ENCODE assay signal across 8 cellular contexts in the genomic region with DNA sequence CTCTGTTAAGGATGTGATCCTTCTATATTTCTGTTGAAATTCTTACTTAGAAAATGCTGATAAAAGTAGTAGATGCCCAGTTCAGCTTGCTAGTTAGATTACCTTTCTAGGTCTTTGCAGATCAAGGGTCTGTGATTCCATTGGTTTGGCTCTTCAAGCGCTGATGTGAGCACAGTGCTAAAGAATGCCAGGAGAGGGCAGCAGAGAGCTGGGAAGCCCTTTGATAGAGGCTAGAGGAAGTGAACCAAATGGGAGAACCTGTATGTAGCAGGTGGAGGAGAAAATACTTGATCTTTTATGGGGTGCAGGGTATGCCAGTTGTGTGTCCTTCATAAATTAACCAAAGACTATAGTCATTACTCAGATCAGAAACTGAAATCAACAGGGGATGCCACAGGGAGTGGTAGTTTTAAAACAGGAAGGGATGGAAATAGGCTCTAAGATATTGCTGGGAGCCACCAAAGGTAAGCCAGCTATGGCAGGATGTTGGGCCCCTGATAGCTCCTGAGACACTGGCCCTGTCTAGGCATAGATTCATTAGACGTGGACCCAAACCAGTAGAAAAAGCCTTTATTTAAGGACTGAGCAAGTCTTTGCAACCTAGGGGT.
A peak's percentile ranks its signal among the peaks of the same experiment; 100 is the strongest.
DNase-seq lines count a peak whose midpoint lies in the region; ATAC-seq, FAIRE-seq and TF ChIP-seq lines count a peak whose summit lies in the region.

No MANE protein-coding gene starts in this region.

- intact Hi-C loops in mammary epithelial cell (cut with micrococcal nuclease) (loop anchor here (2.0 to 10.0 kb wide), 2 partner anchors 517 to 597 kb away; no protein-coding TSS in a partner anchor), kidney (cut with DNase I) (no loop called here)

- DNase-seq in AG08396 (ENCODE audit: low spot score) (peak; percentile 35), NCI-H1930 (lab: John Stamatoyannopoulos, UW) (peak; percentile 28 to 55), UCSD-AML1 (lab: John Stamatoyannopoulos, UW; ENCODE audit: unreplicated experiment) (peak; percentile 51), mammary epithelial cell (peak; percentile 27), kidney (no peak)
- peak; percentile 61 to 66 for DNase-seq in stimulated activated CD4-positive, alpha-beta T cell treated with anti-CD3 and anti-CD28 coated beads, Interleukin-2, amount 100 ng/mL, for 24 hours

- no peaks in the 10 kb centered on the region for H3K4me1 ChIP-seq in mammary epithelial cell (ENCODE audit: insufficient read depth, low read length)
- no peaks in the 10 kb centered on the region for H3K4me1 ChIP-seq in kidney (ENCODE audit: control insufficient read depth in 1 of 2, insufficient read depth in 1 of 2, low read depth in 1 of 2, low read length in 2 of 2)

- no TSS peak for BruUV-seq in mammary epithelial cell (replicated peaks; lab: Mats Ljungman, UMichigan)

- H3K4me2 ChIP-seq in mammary epithelial cell (ENCODE audit: insufficient read depth, low read depth, low read length) = no peak overlapping the region

- no peak overlapping the region for H3K4me3 ChIP-seq in mammary epithelial cell (replicated peaks in 1 of 3; ENCODE audit: insufficient read depth in 1 of 3, low read depth in 2 of 3, low read length in 3 of 3)
- no peak overlapping the region for H3K4me3 ChIP-seq in kidney (ENCODE audit: low read length in 2 of 2)

- H3K27ac ChIP-seq in mammary epithelial cell (ENCODE audit: insufficient read depth, low read depth, low read length) = no peak overlapping the region
- H3K27ac ChIP-seq in kidney (ENCODE audit: low read depth in 2 of 2, low read length in 2 of 2) = no peak overlapping the region

- H3K36me3 ChIP-seq in mammary epithelial cell (ENCODE audit: insufficient read depth, low read length) (no peaks in the 10 kb centered on the region), kidney (ENCODE audit: control insufficient read depth in 1 of 2, insufficient read depth in 2 of 2, low read length in 2 of 2) (no peaks in the 10 kb centered on the region)

- CTCF ChIA-PET in mammary epithelial cell (lab: Charles Lee; ENCODE audit: low non-redundant PET) = interaction anchor here (0.6 to 1.0 kb wide), 2 partner anchors 122 to 517 kb away, joined by 3 to 5 read pairs; no protein-coding TSS in a partner anchor

- H3K79me2 ChIP-seq in mammary epithelial cell (ENCODE audit: insufficient read depth, low read length) = no peaks in the 10 kb centered on the region

- TF ChIP-seq CTCF in mammary epithelial cell (conservative IDR thresholded peaks at IDR 0.05 in 1 of 2, IDR thresholded peaks at IDR 0.05 in 1 of 2; ENCODE audit: extremely low read depth in 1 of 2, insufficient read depth in 1 of 2, low read depth in 1 of 2, low read length in 2 of 2) (peak; percentile 68 to 81), kidney (IDR thresholded peaks at IDR 0.05; ENCODE audit: borderline replicate concordance, extremely low read depth, insufficient read depth) (peak; percentile 78)

- dilution Hi-C loops in mammary epithelial cell (cut with HindIII; ENCODE audit: low sequenced_read_pairs) = no loop called here

- no peaks in the 10 kb centered on the region for H4K20me1 ChIP-seq in mammary epithelial cell (ENCODE audit: insufficient read depth, low read length)

- peak; percentile 23 for FAIRE-seq in kidney (lab: Jason Lieb, UNC)

- H3K9ac ChIP-seq in mammary epithelial cell (ENCODE audit: insufficient read depth, low read length) = no peak overlapping the region
- H3K9ac ChIP-seq in kidney (ENCODE audit: low read length in 2 of 2) = no peak overlapping the region

- WGBS in mammary epithelial cell (ENCODE audit: low coverage, missing lambda C conversion rate) = 4% methylated on average over 2 of the region's 2 CpGs

- peaks cover 2% of the 10 kb centered on the region for H3K9me3 ChIP-seq in mammary epithelial cell (replicated peaks; ENCODE audit: insufficient read depth, low read length)
- H3K9me3 ChIP-seq in kidney (ENCODE audit: control insufficient read depth in 1 of 2, low read length in 2 of 2) = no peaks in the 10 kb centered on the region

- ATAC-seq in GM18519 (IDR thresholded peaks at IDR 0.05; ENCODE audit: low FRiP score, unreplicated experiment) = peak; percentile 94
- ATAC-seq in HG02981 (IDR thresholded peaks at IDR 0.05; ENCODE audit: unreplicated experiment) = peak; percentile 87

- H2AFZ ChIP-seq in mammary epithelial cell (ENCODE audit: low read depth, low read length) = no peak overlapping the region

- in situ Hi-C loops in mammary epithelial cell (cut with MboI; ENCODE audit: low sequenced_read_pairs in 2 of 2) = no loop called here

- H3K27me3 ChIP-seq in mammary epithelial cell (ENCODE audit: insufficient read depth, low read length) = no peaks in the 10 kb centered on the region
